Comparison of ENCODE assay signal across 10 cellular contexts in genomic region chr16:23729503-23730424, GRCh38. TPM values are rescaled to one million over a fixed set of nuclear protein-coding genes. Genes with fewer than 3 reads are reported as not detected.
DNase-seq lines count a peak whose midpoint lies in the region; ATAC-seq and TF ChIP-seq lines count a peak whose summit lies in the region.
"Had no signal": no experiment of that assay in that cellular context is flagged by ENCODE, and none has a peak within 500 bp of the region (broad histone marks: within the 10 kb centered on the region; RNA-seq: fewer than 3 reads in every experiment).

No MANE protein-coding gene starts in this region.

- TF ChIP-seq CTCF in epithelial cell of esophagus (IDR thresholded peaks at IDR 0.05; ENCODE audit: insufficient read depth, low read depth, low read length, missing control alignments), result no peak

- peak; percentile 18 for DNase-seq in NCI-H146 (lab: John Stamatoyannopoulos, UW)
- no peak for DNase-seq in NCI-H146 treated with DMSO at 0.1 percent for 48 hours (lab: John Stamatoyannopoulos, UW; ENCODE audit: unreplicated experiment)
- DNase-seq in NCI-H82 treated with DMSO at 0.1 percent for 48 hours (lab: John Stamatoyannopoulos, UW; ENCODE audit: unreplicated experiment), result peak; percentile 10
- DNase-seq in epithelial cell of esophagus (ENCODE audit: low read depth), result peak; percentile 26
- no peak for DNase-seq in sciatic nerve (ENCODE audit: low spot score)
- DNase-seq in T-helper 9 cell, result no peak
- DNase-seq: activated naive CD8-positive, alpha-beta T cell treated with anti-CD3 and anti-CD28 coated beads, Interleukin-2, amount 10 ng/mL, durations not matched to agents 7 days and 5 days; NCI-H1092 treated with DMSO at 0.1 percent for 48 hours had no signal

- ATAC-seq in sciatic nerve (peak; percentile 28), HG03045 (IDR thresholded peaks at IDR 0.05; ENCODE audit: unreplicated experiment) (no peak), HG03521 (IDR thresholded peaks at IDR 0.05; ENCODE audit: unreplicated experiment) (no peak)

- intact Hi-C loops in sciatic nerve (cut with DNase I), result loop anchor here (5.0 to 10.0 kb wide), 3 partner anchors 105 to 775 kb away; partner anchors contain the start of gene PRKCB

- H3K4me3 ChIP-seq in epithelial cell of esophagus (ENCODE audit: low read length), result no peak overlapping the region

RNA-seq across cellular contexts. Expression of gene ERN2, which starts 16.7 kb away (rescaled TPM):
- total RNA-seq in sciatic nerve, result not detected
- total RNA-seq: activated naive CD8-positive, alpha-beta T cell treated with anti-CD3 and anti-CD28 coated beads, Interleukin-2, amount 10 ng/mL, durations not matched to agents 7 days and 5 days had no signal

RNA-seq across cellular contexts. Expression of gene CHP2, which starts 25.1 kb away (rescaled TPM):
- 22.6 TPM for total RNA-seq in sciatic nerve
- total RNA-seq: activated naive CD8-positive, alpha-beta T cell treated with anti-CD3 and anti-CD28 coated beads, Interleukin-2, amount 10 ng/mL, durations not matched to agents 7 days and 5 days had no signal

RNA-seq across cellular contexts. Expression of gene PLK1, which starts 51.1 kb away (rescaled TPM):
- total RNA-seq in sciatic nerve, result 2.6 TPM

Comparison
In these comparisons a context has a peak if more than half of its experiments do, and no peak if none do; other contexts are left out.
1. DNase-seq: peak in NCI-H146 (single experiment), NCI-H82 treated with DMSO at 0.1 percent for 48 hours (single experiment) and epithelial cell of esophagus (single experiment); none in NCI-H146 treated with DMSO at 0.1 percent for 48 hours (single experiment), sciatic nerve (single experiment) and T-helper 9 cell (single experiment).